Comparison of ENCODE assay signal across 31 cellular contexts in the genomic region with DNA sequence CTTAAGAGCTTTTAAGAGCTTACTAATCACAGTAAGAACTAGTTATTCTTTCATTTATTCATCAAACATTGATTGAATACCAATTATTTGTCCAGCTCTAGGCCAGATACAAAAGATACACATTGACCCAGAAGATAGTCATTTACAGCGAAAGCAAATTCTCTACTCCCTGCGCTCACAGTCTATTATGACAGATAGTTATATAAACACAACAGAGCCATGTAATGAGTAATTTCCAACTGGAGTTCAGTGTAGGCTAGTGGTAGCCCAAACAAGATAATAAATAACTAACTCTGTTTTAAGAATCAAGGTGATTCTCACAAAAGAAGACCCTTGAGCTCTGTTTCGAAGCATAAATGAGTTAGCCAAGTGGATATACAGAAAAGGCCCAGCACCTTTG.
"Had no signal": no experiment of that assay in that cellular context is flagged by ENCODE, and none has a peak within 500 bp of the region (broad histone marks: within the 10 kb centered on the region; RNA-seq: fewer than 3 reads in every experiment).

No MANE protein-coding gene starts in this region.

- H3K4me3 ChIP-seq: adrenal gland, ascending aorta, body of pancreas, breast epithelium, cardiac muscle cell had no signal

- H3K4me1 ChIP-seq: adrenal gland, ascending aorta, body of pancreas, breast epithelium had no signal

- H3K27me3 ChIP-seq: adrenal gland, ascending aorta, body of pancreas, breast epithelium, cardiac muscle cell had no signal

- H3K36me3 ChIP-seq: adrenal gland, ascending aorta, breast epithelium, cardiac muscle cell had no signal

- H3K27ac ChIP-seq: adrenal gland, ascending aorta, body of pancreas, breast epithelium, cardiac muscle cell had no signal

- ATAC-seq: activated naive CD4-positive, alpha-beta T cell treated with anti-CD3 and anti-CD28 coated beads, Interleukin-2, amount 50 U/mL, for 72 hours; activated naive CD8-positive, alpha-beta T cell treated with anti-CD3 and anti-CD28 coated beads, Interleukin-2, amount 50 U/mL, for 24 hours; activated T-cell treated with anti-CD3 and anti-CD28 coated beads, Interleukin-2, amount 50 U/mL, for 4 hours; activated T-cell treated with anti-CD3 and anti-CD28 coated beads, Interleukin-2, amount 50 U/mL, for 72 hours; activated T-helper 17 cell treated with anti-CD3 and anti-CD28 coated beads, Interleukin-2, amount 50 U/mL, for 72 hours; body of pancreas had no signal

- DNase-seq: activated effector memory CD4-positive, alpha-beta T cell treated with anti-CD3 and anti-CD28 coated beads, Interleukin-2, amount 50 U/mL, for 16 hours; activated effector memory CD4-positive, alpha-beta T cell treated with Interleukin-2 at 50 U/mL for 16 hours; activated gamma-delta T cell; activated gamma-delta T cell treated with Interleukin-2 at 50 U/mL for 16 hours; activated naive CD4-positive, alpha-beta T cell; activated naive CD4-positive, alpha-beta T cell treated with anti-CD3 and anti-CD28 coated beads for 36 hours; activated naive CD4-positive, alpha-beta T cell treated with anti-CD3 and anti-CD28 coated beads, Interleukin-2, amount 10 ng/mL, durations not matched to agents 7 days and 5 days; activated naive CD4-positive, alpha-beta T cell treated with anti-CD3 and anti-CD28 coated beads, Interleukin-2, amount 50 U/mL, for 16 hours; activated naive CD4-positive, alpha-beta T cell treated with Interleukin-2 at 50 U/mL for 16 hours; activated naive CD8-positive, alpha-beta T cell treated with anti-CD3 and anti-CD28 coated beads for 36 hours; activated naive CD8-positive, alpha-beta T cell treated with anti-CD3 and anti-CD28 coated beads, Interleukin-2, amount 10 ng/mL, durations not matched to agents 7 days and 5 days; activated naive CD8-positive, alpha-beta T cell treated with anti-CD3 and anti-CD28 coated beads, Interleukin-2, amount 50 U/mL, for 24 hours; activated T-cell treated with anti-CD3 and anti-CD28 coated beads, Interleukin-2, amount 50 U/mL, for 1 hour; activated T-cell treated with anti-CD3 and anti-CD28 coated beads, Interleukin-2, amount 50 U/mL, for 24 hours; activated T-cell treated with anti-CD3 and anti-CD28 coated beads, Interleukin-2, amount 50 U/mL, for 4 hours; activated T-cell treated with anti-CD3 and anti-CD28 coated beads, Interleukin-2, amount 50 U/mL, for 48 hours; activated T-cell treated with anti-CD3 and anti-CD28 coated beads, Interleukin-2, amount 50 U/mL, for 72 hours; adrenal gland; amniotic stem cell; amygdala; anterior cingulate cortex; aorta; body of pancreas; caudate nucleus; central memory CD4-positive, alpha-beta T cell; cerebellar nuclear complex had no signal

- H3K9me3 ChIP-seq: adrenal gland, ascending aorta, body of pancreas had no signal
